In the genomic region with DNA sequence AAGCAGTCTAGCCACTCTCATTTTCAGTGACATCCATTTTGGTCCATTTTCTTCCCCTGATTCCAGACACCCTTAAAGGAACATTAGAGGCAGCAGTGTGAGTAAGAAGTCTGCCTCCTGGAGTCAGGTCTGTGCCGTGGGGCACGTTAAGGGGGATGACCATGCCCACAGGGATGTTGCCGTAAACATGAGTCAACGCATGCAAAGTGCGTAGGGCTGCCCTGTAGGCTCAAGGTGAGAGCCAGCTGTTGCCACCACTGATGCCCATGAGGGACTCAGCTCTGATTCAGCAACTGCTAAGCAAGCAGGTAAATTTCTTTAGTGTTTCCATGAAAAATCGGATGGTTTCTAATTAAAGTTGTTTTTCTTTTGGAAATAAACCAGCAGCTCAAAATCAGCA, we compare ENCODE assay signal across 1 cellular context.
TF ChIP-seq lines count a peak whose summit lies in the region.

No MANE protein-coding gene starts in this region.

TF ChIP-seq in GM12878, 131 proteins besides CTCF, POLR2A, EP300 and RAD21 (continued from another document):
- TF ChIP-seq, protein P1, sequence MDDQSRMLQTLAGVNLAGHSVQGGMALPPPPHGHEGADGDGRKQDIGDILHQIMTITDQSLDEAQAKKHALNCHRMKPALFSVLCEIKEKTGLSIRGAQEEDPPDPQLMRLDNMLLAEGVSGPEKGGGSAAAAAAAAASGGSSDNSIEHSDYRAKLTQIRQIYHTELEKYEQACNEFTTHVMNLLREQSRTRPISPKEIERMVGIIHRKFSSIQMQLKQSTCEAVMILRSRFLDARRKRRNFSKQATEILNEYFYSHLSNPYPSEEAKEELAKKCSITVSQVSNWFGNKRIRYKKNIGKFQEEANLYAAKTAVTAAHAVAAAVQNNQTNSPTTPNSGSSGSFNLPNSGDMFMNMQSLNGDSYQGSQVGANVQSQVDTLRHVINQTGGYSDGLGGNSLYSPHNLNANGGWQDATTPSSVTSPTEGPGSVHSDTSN (IDR thresholded peaks at IDR 0.05; ENCODE audit: insufficient replicate concordance, low read depth, low read length) = no peak
TF ChIP-seq in GM12878: peak in this region for 0.
